13 cellular contexts compared by ENCODE assay signal in the genomic region with DNA sequence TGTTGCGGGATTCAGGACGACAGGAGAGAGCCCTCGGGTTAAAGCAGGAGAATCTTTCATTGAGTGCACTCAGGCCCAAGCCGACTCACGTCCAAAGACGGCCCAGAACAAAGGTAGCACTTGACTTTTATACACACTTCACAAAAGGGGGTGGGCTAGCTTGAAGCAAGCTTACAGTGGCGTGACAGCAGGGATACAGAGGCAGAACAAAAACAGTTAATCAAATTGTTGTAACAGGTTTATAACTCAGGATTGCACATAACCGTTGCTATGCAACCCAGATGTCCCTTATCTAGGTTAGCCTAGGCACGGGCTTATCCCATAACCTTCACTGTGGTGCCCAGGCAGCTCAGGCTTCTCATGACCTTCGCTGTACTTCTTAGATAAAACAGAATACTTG. TPM values are rescaled to one million over a fixed set of nuclear protein-coding genes. Genes with fewer than 3 reads are reported as not detected.
DNase-seq lines count a peak whose midpoint lies in the region; ATAC-seq, FAIRE-seq and TF ChIP-seq lines count a peak whose summit lies in the region.
"Had no signal": no experiment of that assay in that cellular context is flagged by ENCODE, and none has a peak within 500 bp of the region (broad histone marks: within the 10 kb centered on the region; RNA-seq: fewer than 3 reads in every experiment).

No MANE protein-coding gene starts in this region.

- H3K4me1 ChIP-seq in HepG2 (ENCODE audit: insufficient read depth, low read length) (peaks cover 11% of the 10 kb centered on the region), right lobe of liver (peaks cover 0 to 9% (median 0%) of the 10 kb centered on the region in 4 donors), heart right ventricle (peaks cover 5 to 37% (median 30%) of the 10 kb centered on the region in 9 donors)

- no peak for TF ChIP-seq EP300 in HepG2 (IDR thresholded peaks at IDR 0.05; ENCODE audit: low read depth in 2 of 2, low read length in 2 of 2)
- TF ChIP-seq EP300 in HepG2 (CRISPR knock-in tag; IDR thresholded peaks at IDR 0.05; ENCODE audit: borderline replicate concordance) = no peak

- H3K4me3 ChIP-seq in HepG2 (replicated peaks in 1 of 3; ENCODE audit: insufficient read depth in 1 of 3, low read depth in 2 of 3, low read length in 3 of 3) = no peak overlapping the region
- no peak overlapping the region for H3K4me3 ChIP-seq in right lobe of liver
- H3K4me3 ChIP-seq in heart right ventricle = peak overlapping the region in 1 of 10 donors; percentile 93

- no peak overlapping the region for H3K27ac Mint-ChIP-seq in WTC11

- POLR2A ChIA-PET in HepG2 (lab: Yijun Ruan, JAX) (no interaction called here), WTC11 (lab: Charles Lee) (no interaction called here)

- no peak for ATAC-seq in HepG2
- ATAC-seq in right lobe of liver = no peak
- ATAC-seq in heart right ventricle = no peak
- ATAC-seq in WTC11 = no peak
- ATAC-seq in HG03039 (IDR thresholded peaks at IDR 0.05; ENCODE audit: unreplicated experiment) = no peak
- ATAC-seq in HG03457 (IDR thresholded peaks at IDR 0.05; ENCODE audit: unreplicated experiment) = no peak
- ATAC-seq: left colon had no signal

- no peak for FAIRE-seq in HepG2 (lab: Jason Lieb, UNC)

- H3K4me3 Mint-ChIP-seq in WTC11 = no peak overlapping the region; the same call in 1 of the 2 replicates

- H3K27me3 Mint-ChIP-seq in WTC11 (ENCODE audit: low read depth) = no peaks in the 10 kb centered on the region

- H3K27me3 ChIP-seq in HepG2 (ENCODE audit: control insufficient read depth in 1 of 2, insufficient read depth in 2 of 2, low read length in 2 of 2) (no peaks in the 10 kb centered on the region; a peak in 1 of 5 replicates), right lobe of liver (no peaks in the 10 kb centered on the region), heart right ventricle (no peaks in the 10 kb centered on the region)

- CTCF ChIA-PET in HepG2 (lab: Yijun Ruan, JAX; ENCODE audit: low intra/inter-chr PET ratio, low total read pairs) (no interaction called here), WTC11 (lab: Charles Lee) (no interaction called here)

- H3K9me3 ChIP-seq in HepG2 (ENCODE audit: low read length) = no peaks in the 10 kb centered on the region
- no peaks in the 10 kb centered on the region for H3K9me3 ChIP-seq in right lobe of liver
- H3K9me3 ChIP-seq in heart right ventricle = no peaks in the 10 kb centered on the region

- no peak overlapping the region for H2AFZ ChIP-seq in HepG2 (ENCODE audit: low read length)
- H2AFZ ChIP-seq: parathyroid adenoma had no signal

- no peaks in the 10 kb centered on the region for H3K9me3 Mint-ChIP-seq in WTC11

- peaks cover 6% of the 10 kb centered on the region for H3K4me1 Mint-ChIP-seq in WTC11

- H3K36me3 ChIP-seq in HepG2 (replicated peaks in 1 of 2; ENCODE audit: control insufficient read depth in 1 of 2, insufficient read depth in 2 of 2, low read length in 2 of 2) (peaks cover 4 to 13% of the 10 kb centered on the region in 2 experiments; a peak in 4 of 5 replicates), right lobe of liver (peaks cover 0 to 13% (median 0%) of the 10 kb centered on the region in 4 donors), heart right ventricle (peaks cover 0 to 40% (median 0%) of the 10 kb centered on the region in 9 donors)

- no peak overlapping the region for H3K9ac ChIP-seq in HepG2 (ENCODE audit: insufficient read depth, low read depth, low read length)
- H3K9ac ChIP-seq: parathyroid adenoma had no signal

- TF ChIP-seq POLR2A in HepG2 (IDR thresholded peaks at IDR 0.05; ENCODE audit: insufficient read depth in 1 of 2, low read depth in 2 of 2, low read length in 2 of 2) (no peak), right lobe of liver (IDR thresholded peaks at IDR 0.05) (no peak)

- no peak overlapping the region for H3K4me2 ChIP-seq in HepG2 (ENCODE audit: low read depth, low read length)

- WGBS in HepG2 (ENCODE audit: low lambda C conversion rate) = 93% methylated on average over 10 of the region's 10 CpGs
- 79% methylated on average over 9 of the region's 10 CpGs for WGBS in right lobe of liver (ENCODE audit: insufficient coverage, low coverage, low lambda C conversion rate, missing lambda C conversion rate)
- 40 to 60% methylated on average over 10 of the region's 10 CpGs for WGBS in heart right ventricle, 2 donors

- in situ Hi-C loops in HepG2 (cut with HindIII; ENCODE audit: extremely low pct_ligation_motif_present, low pct_unique_long_range_greater_than_20kb) = no loop called here

- H3K27ac ChIP-seq in HepG2 (ENCODE audit: extremely low read length, insufficient read depth, low read length) (no peak overlapping the region), right lobe of liver (no peak overlapping the region), heart right ventricle (peak overlapping the region in 9 of 10 donors; percentile 40 to 98 (median 95))
- H3K27ac ChIP-seq: parathyroid adenoma had no signal

- H3K79me2 ChIP-seq in HepG2 (ENCODE audit: insufficient read depth, low read length) = peaks cover 20% of the 10 kb centered on the region

- peaks cover 12% of the 10 kb centered on the region for H3K36me3 Mint-ChIP-seq in WTC11

- no peaks in the 10 kb centered on the region for H4K20me1 ChIP-seq in HepG2 (ENCODE audit: insufficient read depth, low read length)

- TSS peak; percentile 61 for BruUV-seq in HepG2 (replicated peaks; lab: Mats Ljungman, UMichigan)

- intact Hi-C loops in HepG2 (cut with micrococcal nuclease; ENCODE audit: unreplicated experiment) (no loop called here), right lobe of liver (cut with DNase I) (no loop called here), heart right ventricle (cut with DNase I) (no loop called here)

- no peak for TF ChIP-seq CTCF in HepG2 (CRISPR knock-in tag; IDR thresholded peaks at IDR 0.05)
- TF ChIP-seq CTCF in right lobe of liver (IDR thresholded peaks at IDR 0.05) = no peak
- TF ChIP-seq CTCF in heart right ventricle (IDR thresholded peaks at IDR 0.05) = no peak
- no peak for TF ChIP-seq CTCF in WTC11 (IDR thresholded peaks at IDR 0.05)

- no peak for DNase-seq in HepG2 (ENCODE audit: low spot score)
- no peak for DNase-seq in right lobe of liver
- DNase-seq in NCI-H774 (lab: John Stamatoyannopoulos, UW) = peak; percentile 58
- DNase-seq in heart right ventricle = no peak
- no peak for DNase-seq in C1 segment of cervical spinal cord (lab: John Stamatoyannopoulos, UW)
- no peak for DNase-seq in WTC11 (ENCODE audit: low spot score)
- DNase-seq: activated T-cell treated with anti-CD3 and anti-CD28 coated beads for 4 hours, cerebellar nuclear complex, left colon, T1000 had no signal

- no peak for TF ChIP-seq RAD21 in HepG2 (CRISPR knock-in tag; IDR thresholded peaks at IDR 0.05)

RNA-seq across cellular contexts. Expression of gene MED25, which starts 2.0 kb away (rescaled TPM):
- 11.1 and 11.3 TPM in 2 replicates for total RNA-seq in HepG2 (2016; rRNA removed; fragmentation: Illumina TruSeq; extraction: Trizol)
- total RNA-seq in HepG2 (2016; cell fraction: cytosol; rRNA removed; fragmentation: Illumina TruSeq; extraction: Trizol; ENCODE audit: low read depth) = 3.0 and 3.1 TPM in 2 replicates
- total RNA-seq in HepG2 (2016; cell fraction: insoluble cytoplasmic fraction; rRNA removed; fragmentation: Illumina TruSeq; extraction: Trizol) = 10.4 and 11.0 TPM in 2 replicates
- total RNA-seq in HepG2 (2016; cell fraction: membrane; rRNA removed; fragmentation: Illumina TruSeq; extraction: Trizol) = 6.7 and 8.6 TPM in 2 replicates
- 18.0 and 18.4 TPM in 2 replicates for total RNA-seq in HepG2 (2016; cell fraction: nucleus; rRNA removed; fragmentation: Illumina TruSeq; extraction: Trizol)
- polyA plus RNA-seq in HepG2 (2011; rRNA removed) = 13.3 and 15.1 TPM in 2 replicates
- 5.3 and 5.7 TPM in 2 replicates for polyA plus RNA-seq in HepG2 (2011; cell fraction: cytosol; rRNA removed)
- polyA plus RNA-seq in HepG2 (2011; cell fraction: nucleus; rRNA removed) = 48.1 and 61.9 TPM in 2 replicates
- 17.3 and 20.9 TPM in 2 replicates for polyA plus RNA-seq in HepG2 (2012)
- polyA plus RNA-seq in HepG2 (2016; cell fraction: cytosol; fragmentation: Illumina TruSeq; extraction: Trizol; ENCODE audit: low read depth) = 5.1 and 5.2 TPM in 2 replicates
- 16.3 and 22.3 TPM in 2 replicates for polyA plus RNA-seq in HepG2 (2016; cell fraction: insoluble cytoplasmic fraction; fragmentation: Illumina TruSeq; extraction: Trizol; ENCODE audit: low read depth)
- 7.9 and 9.9 TPM in 2 replicates for polyA plus RNA-seq in HepG2 (2016; cell fraction: membrane; fragmentation: Illumina TruSeq; extraction: Trizol; ENCODE audit: low read depth)
- 46.3 and 50.3 TPM in 2 replicates for polyA plus RNA-seq in HepG2 (2016; cell fraction: nucleus; fragmentation: Illumina TruSeq; extraction: Trizol; ENCODE audit: insufficient read depth, low read depth)
- polyA minus RNA-seq in HepG2 (2011; rRNA and poly(A)+ RNA removed; ENCODE audit: low replicate concordance) = 31.2 and 56.4 TPM in 2 replicates
- polyA minus RNA-seq in HepG2 (2011; cell fraction: cytosol; rRNA and poly(A)+ RNA removed) = 9.1 and 11.4 TPM in 2 replicates
- polyA minus RNA-seq in HepG2 (2011; cell fraction: nucleus; rRNA and poly(A)+ RNA removed) = 21.9 and 22.9 TPM in 2 replicates
- 10 to 100 TPM in 5 of 6 experiments, 1 to 10 TPM in 1; 9.9 to 16.3 (median 11.8) TPM for total RNA-seq in right lobe of liver
- 100 to 1,000 TPM in 1 of 10 donors, 10 to 100 TPM in 9; 39.7 to 110 (median 54.9) TPM for total RNA-seq in heart right ventricle
- 100 to 1,000 TPM in 1 of 2 donors, 10 to 100 TPM in 1; 39.5 to 149 TPM for polyA plus RNA-seq in heart right ventricle
- total RNA-seq in WTC11 (2021) = 80.2 to 81.2 TPM (median 81.2 TPM) in 3 replicates

RNA-seq across cellular contexts. Expression of gene FUZ, which starts 7.0 kb away (rescaled TPM):
- not detected in 2 replicates for total RNA-seq in HepG2 (2016; rRNA removed; fragmentation: Illumina TruSeq; extraction: Trizol)
- total RNA-seq in HepG2 (2016; cell fraction: cytosol; rRNA removed; fragmentation: Illumina TruSeq; extraction: Trizol; ENCODE audit: low read depth) = 0.44 TPM in 1 of 2 replicates, not detected in the other
- not detected in 2 replicates for total RNA-seq in HepG2 (2016; cell fraction: insoluble cytoplasmic fraction; rRNA removed; fragmentation: Illumina TruSeq; extraction: Trizol)
- total RNA-seq in HepG2 (2016; cell fraction: membrane; rRNA removed; fragmentation: Illumina TruSeq; extraction: Trizol) = 0.31 TPM in 1 of 2 replicates, not detected in the other
- not detected in 2 replicates for total RNA-seq in HepG2 (2016; cell fraction: nucleus; rRNA removed; fragmentation: Illumina TruSeq; extraction: Trizol)
- polyA plus RNA-seq in HepG2 (2011; rRNA removed) = 0.07 and 0.08 TPM in 2 replicates
- polyA plus RNA-seq in HepG2 (2011; cell fraction: cytosol; rRNA removed) = 0.08 and 0.14 TPM in 2 replicates
- polyA plus RNA-seq in HepG2 (2011; cell fraction: nucleus; rRNA removed) = 0.32 and 0.38 TPM in 2 replicates
- polyA plus RNA-seq in HepG2 (2012) = 0.21 and 0.63 TPM in 2 replicates
- polyA plus RNA-seq in HepG2 (2016; cell fraction: cytosol; fragmentation: Illumina TruSeq; extraction: Trizol; ENCODE audit: low read depth) = 0.26 TPM in 1 of 2 replicates, not detected in the other
- polyA plus RNA-seq in HepG2 (2016; cell fraction: insoluble cytoplasmic fraction; fragmentation: Illumina TruSeq; extraction: Trizol; ENCODE audit: low read depth) = not detected in 2 replicates
- 0.22 TPM in 1 of 2 replicates, not detected in the other for polyA plus RNA-seq in HepG2 (2016; cell fraction: membrane; fragmentation: Illumina TruSeq; extraction: Trizol; ENCODE audit: low read depth)
- not detected in 2 replicates for polyA plus RNA-seq in HepG2 (2016; cell fraction: nucleus; fragmentation: Illumina TruSeq; extraction: Trizol; ENCODE audit: insufficient read depth, low read depth)
- not detected in 2 replicates for polyA minus RNA-seq in HepG2 (2011; rRNA and poly(A)+ RNA removed; ENCODE audit: low replicate concordance)
- polyA minus RNA-seq in HepG2 (2011; cell fraction: cytosol; rRNA and poly(A)+ RNA removed) = not detected in 2 replicates
- polyA minus RNA-seq in HepG2 (2011; cell fraction: nucleus; rRNA and poly(A)+ RNA removed) = not detected in 2 replicates
- 10 to 100 TPM in 1 of 6 experiments, 1 to 10 TPM in 5; 3.7 to 10.7 (median 6.3) TPM for total RNA-seq in right lobe of liver
- 10 to 100 TPM; 11.4 to 20.8 (median 14.4) TPM for total RNA-seq in heart right ventricle
- 10 to 100 TPM; 16.4 to 24.1 TPM for polyA plus RNA-seq in heart right ventricle
- total RNA-seq in WTC11 (2021) = 35.1 to 36.3 TPM (median 35.7 TPM) in 3 replicates

RNA-seq across cellular contexts. Expression of gene PTOV1, which starts 30.8 kb away (rescaled TPM):
- total RNA-seq in HepG2 (2016; rRNA removed; fragmentation: Illumina TruSeq; extraction: Trizol) (59.4 and 68.5 TPM in 2 replicates), right lobe of liver (10 to 100 TPM; 44.4 to 93.0 (median 69.6) TPM), heart right ventricle (100 to 1,000 TPM in 3 of 10 donors, 10 to 100 TPM in 7; 67.8 to 137 (median 90.0) TPM), WTC11 (2021) (296 to 316 TPM (median 306 TPM) in 3 replicates)
- 30.7 and 36.0 TPM in 2 replicates for total RNA-seq in HepG2 (2016; cell fraction: cytosol; rRNA removed; fragmentation: Illumina TruSeq; extraction: Trizol; ENCODE audit: low read depth)
- total RNA-seq in HepG2 (2016; cell fraction: insoluble cytoplasmic fraction; rRNA removed; fragmentation: Illumina TruSeq; extraction: Trizol) = 67.3 and 74.4 TPM in 2 replicates
- total RNA-seq in HepG2 (2016; cell fraction: membrane; rRNA removed; fragmentation: Illumina TruSeq; extraction: Trizol) = 45.7 and 54.4 TPM in 2 replicates
- 68.2 and 84.3 TPM in 2 replicates for total RNA-seq in HepG2 (2016; cell fraction: nucleus; rRNA removed; fragmentation: Illumina TruSeq; extraction: Trizol)
- polyA plus RNA-seq in HepG2 (2011; rRNA removed) (63.5 and 77.7 TPM in 2 replicates), heart right ventricle (100 to 1,000 TPM; 107 to 220 TPM)
- polyA plus RNA-seq in HepG2 (2011; cell fraction: cytosol; rRNA removed) = 27.3 and 44.2 TPM in 2 replicates
- 387 and 441 TPM in 2 replicates for polyA plus RNA-seq in HepG2 (2011; cell fraction: nucleus; rRNA removed)
- polyA plus RNA-seq in HepG2 (2012) = 72.7 and 99.0 TPM in 2 replicates
- polyA plus RNA-seq in HepG2 (2016; cell fraction: cytosol; fragmentation: Illumina TruSeq; extraction: Trizol; ENCODE audit: low read depth) = 24.0 and 27.8 TPM in 2 replicates
- polyA plus RNA-seq in HepG2 (2016; cell fraction: insoluble cytoplasmic fraction; fragmentation: Illumina TruSeq; extraction: Trizol; ENCODE audit: low read depth) = 78.0 and 94.4 TPM in 2 replicates
- 34.7 and 37.3 TPM in 2 replicates for polyA plus RNA-seq in HepG2 (2016; cell fraction: membrane; fragmentation: Illumina TruSeq; extraction: Trizol; ENCODE audit: low read depth)
- polyA plus RNA-seq in HepG2 (2016; cell fraction: nucleus; fragmentation: Illumina TruSeq; extraction: Trizol; ENCODE audit: insufficient read depth, low read depth) = 178 and 181 TPM in 2 replicates
- polyA minus RNA-seq in HepG2 (2011; rRNA and poly(A)+ RNA removed; ENCODE audit: low replicate concordance) = 73.5 and 109 TPM in 2 replicates
- 42.8 and 45.1 TPM in 2 replicates for polyA minus RNA-seq in HepG2 (2011; cell fraction: cytosol; rRNA and poly(A)+ RNA removed)
- polyA minus RNA-seq in HepG2 (2011; cell fraction: nucleus; rRNA and poly(A)+ RNA removed) = 69.0 and 75.8 TPM in 2 replicates

RNA-seq across cellular contexts. Expression of gene PNKP, which starts 47.3 kb away (rescaled TPM):
- total RNA-seq in HepG2 (2016; rRNA removed; fragmentation: Illumina TruSeq; extraction: Trizol) (12.5 and 27.1 TPM in 2 replicates), right lobe of liver (10 to 100 TPM; 21.0 to 37.5 (median 27.9) TPM), heart right ventricle (10 to 100 TPM; 24.0 to 43.9 (median 34.6) TPM), WTC11 (2021) (133 to 146 TPM (median 142 TPM) in 3 replicates)
- total RNA-seq in HepG2 (2016; cell fraction: cytosol; rRNA removed; fragmentation: Illumina TruSeq; extraction: Trizol; ENCODE audit: low read depth) = 15.1 and 16.6 TPM in 2 replicates
- total RNA-seq in HepG2 (2016; cell fraction: insoluble cytoplasmic fraction; rRNA removed; fragmentation: Illumina TruSeq; extraction: Trizol) = 14.0 and 23.3 TPM in 2 replicates
- total RNA-seq in HepG2 (2016; cell fraction: membrane; rRNA removed; fragmentation: Illumina TruSeq; extraction: Trizol) = 10.4 and 12.6 TPM in 2 replicates
- 22.5 and 24.4 TPM in 2 replicates for total RNA-seq in HepG2 (2016; cell fraction: nucleus; rRNA removed; fragmentation: Illumina TruSeq; extraction: Trizol)
- polyA plus RNA-seq in HepG2 (2011; rRNA removed) (12.7 and 17.0 TPM in 2 replicates), heart right ventricle (10 to 100 TPM; 31.8 to 91.7 TPM)
- 6.9 and 10.2 TPM in 2 replicates for polyA plus RNA-seq in HepG2 (2011; cell fraction: cytosol; rRNA removed)
- 96.1 and 104 TPM in 2 replicates for polyA plus RNA-seq in HepG2 (2011; cell fraction: nucleus; rRNA removed)
- polyA plus RNA-seq in HepG2 (2012) = 14.4 and 18.2 TPM in 2 replicates
- 6.4 and 8.2 TPM in 2 replicates for polyA plus RNA-seq in HepG2 (2016; cell fraction: cytosol; fragmentation: Illumina TruSeq; extraction: Trizol; ENCODE audit: low read depth)
- polyA plus RNA-seq in HepG2 (2016; cell fraction: insoluble cytoplasmic fraction; fragmentation: Illumina TruSeq; extraction: Trizol; ENCODE audit: low read depth) = 11.5 and 13.4 TPM in 2 replicates
- 11.3 and 40.2 TPM in 2 replicates for polyA plus RNA-seq in HepG2 (2016; cell fraction: membrane; fragmentation: Illumina TruSeq; extraction: Trizol; ENCODE audit: low read depth)
- 87.3 and 98.8 TPM in 2 replicates for polyA plus RNA-seq in HepG2 (2016; cell fraction: nucleus; fragmentation: Illumina TruSeq; extraction: Trizol; ENCODE audit: insufficient read depth, low read depth)
- 16.1 and 37.1 TPM in 2 replicates for polyA minus RNA-seq in HepG2 (2011; rRNA and poly(A)+ RNA removed; ENCODE audit: low replicate concordance)
- polyA minus RNA-seq in HepG2 (2011; cell fraction: cytosol; rRNA and poly(A)+ RNA removed) = 9.8 and 10.1 TPM in 2 replicates
- 30.5 and 40.2 TPM in 2 replicates for polyA minus RNA-seq in HepG2 (2011; cell fraction: nucleus; rRNA and poly(A)+ RNA removed)

RNA-seq across cellular contexts. Expression of gene AP2A1, which starts 53.3 kb away (rescaled TPM):
- total RNA-seq in HepG2 (2016; rRNA removed; fragmentation: Illumina TruSeq; extraction: Trizol) (21.8 and 22.7 TPM in 2 replicates), right lobe of liver (100 to 1,000 TPM in 1 of 6 experiments, 10 to 100 TPM in 5; 38.7 to 103 (median 49.8) TPM), heart right ventricle (100 to 1,000 TPM in 1 of 10 donors, 10 to 100 TPM in 9; 56.0 to 108 (median 62.6) TPM), WTC11 (2021) (119 to 127 TPM (median 120 TPM) in 3 replicates)
- 9.5 and 10.1 TPM in 2 replicates for total RNA-seq in HepG2 (2016; cell fraction: cytosol; rRNA removed; fragmentation: Illumina TruSeq; extraction: Trizol; ENCODE audit: low read depth)
- total RNA-seq in HepG2 (2016; cell fraction: insoluble cytoplasmic fraction; rRNA removed; fragmentation: Illumina TruSeq; extraction: Trizol) = 19.1 and 23.8 TPM in 2 replicates
- 19.2 and 20.5 TPM in 2 replicates for total RNA-seq in HepG2 (2016; cell fraction: membrane; rRNA removed; fragmentation: Illumina TruSeq; extraction: Trizol)
- total RNA-seq in HepG2 (2016; cell fraction: nucleus; rRNA removed; fragmentation: Illumina TruSeq; extraction: Trizol) = 16.2 and 20.1 TPM in 2 replicates
- polyA plus RNA-seq in HepG2 (2011; rRNA removed) (39.7 and 49.9 TPM in 2 replicates), heart right ventricle (10 to 100 TPM; 36.1 to 96.3 TPM)
- 30.4 and 48.4 TPM in 2 replicates for polyA plus RNA-seq in HepG2 (2011; cell fraction: cytosol; rRNA removed)
- polyA plus RNA-seq in HepG2 (2011; cell fraction: nucleus; rRNA removed) = 84.4 and 99.0 TPM in 2 replicates
- 35.2 and 42.3 TPM in 2 replicates for polyA plus RNA-seq in HepG2 (2012)
- 6.6 and 7.7 TPM in 2 replicates for polyA plus RNA-seq in HepG2 (2016; cell fraction: cytosol; fragmentation: Illumina TruSeq; extraction: Trizol; ENCODE audit: low read depth)
- 24.6 and 33.0 TPM in 2 replicates for polyA plus RNA-seq in HepG2 (2016; cell fraction: insoluble cytoplasmic fraction; fragmentation: Illumina TruSeq; extraction: Trizol; ENCODE audit: low read depth)
- 13.4 and 16.8 TPM in 2 replicates for polyA plus RNA-seq in HepG2 (2016; cell fraction: membrane; fragmentation: Illumina TruSeq; extraction: Trizol; ENCODE audit: low read depth)
- polyA plus RNA-seq in HepG2 (2016; cell fraction: nucleus; fragmentation: Illumina TruSeq; extraction: Trizol; ENCODE audit: insufficient read depth, low read depth) = 38.5 and 39.3 TPM in 2 replicates
- 97.4 and 189 TPM in 2 replicates for polyA minus RNA-seq in HepG2 (2011; rRNA and poly(A)+ RNA removed; ENCODE audit: low replicate concordance)
- 53.7 and 56.5 TPM in 2 replicates for polyA minus RNA-seq in HepG2 (2011; cell fraction: cytosol; rRNA and poly(A)+ RNA removed)
- polyA minus RNA-seq in HepG2 (2011; cell fraction: nucleus; rRNA and poly(A)+ RNA removed) = 24.7 and 29.2 TPM in 2 replicates

Comparison
In these comparisons a context has a peak if more than half of its experiments do, and no peak if none do; other contexts are left out.
1. H3K27ac ChIP-seq: peak in heart right ventricle (9 of 10); none in HepG2 (single experiment) and right lobe of liver (0 of 3).